Comparison of ENCODE assay signal across 8 cellular contexts in genomic region chr19:8334458-8335342, GRCh38. TPM values are rescaled to one million over a fixed set of nuclear protein-coding genes. Genes with fewer than 3 reads are reported as not detected.
DNase-seq lines count a peak whose midpoint lies in the region; ATAC-seq, FAIRE-seq and TF ChIP-seq lines count a peak whose summit lies in the region.
"Had no signal": no experiment of that assay in that cellular context is flagged by ENCODE, and none has a peak within 500 bp of the region (broad histone marks: within the 10 kb centered on the region; RNA-seq: fewer than 3 reads in every experiment).

No MANE protein-coding gene starts in this region.

- peak; percentile 97 for FAIRE-seq in HTR-8/SVneo (lab: Jason Lieb, UNC)

- peaks cover 87% of the 10 kb centered on the region for H3K27me3 Mint-ChIP-seq in nephron progenitor cell (ENCODE audit: low read depth, poor library complexity)

- TF ChIP-seq CTCF in nephron progenitor cell (IDR thresholded peaks at IDR 0.05) = no peak

- no peak overlapping the region for H3K27ac ChIP-seq in epithelial cell of prostate

- H3K9me3 Mint-ChIP-seq in nephron progenitor cell = no peaks in the 10 kb centered on the region
- H3K9me3 Mint-ChIP-seq: T-helper 1 cell treated with Interleukin-12 subunit alpha and Interleukin-12 subunit beta and Interleukin-4 antibody, amounts not matched to agents 30 μg/mL and 1 μg/mL, for 36 hours had no signal

- no peak overlapping the region for H3K27ac Mint-ChIP-seq in nephron progenitor cell
- H3K27ac Mint-ChIP-seq: T-helper 1 cell treated with Interleukin-12 subunit alpha and Interleukin-12 subunit beta and Interleukin-4 antibody, amounts not matched to agents 30 μg/mL and 1 μg/mL, for 36 hours had no signal

- in situ Hi-C loops in SK-MEL-5 (cut with HindIII; ENCODE audit: low pct_unique_long_range_greater_than_20kb, low sequenced_read_pairs) = no loop called here

- H3K4me3 Mint-ChIP-seq in nephron progenitor cell = no peak overlapping the region

- ATAC-seq in HG02938 (IDR thresholded peaks at IDR 0.05; ENCODE audit: unreplicated experiment) = no peak

- H3K4me1 Mint-ChIP-seq in nephron progenitor cell = peaks cover 17% of the 10 kb centered on the region

- peak; percentile 52 for DNase-seq in ELR (ENCODE audit: low read depth)
- DNase-seq in HTR-8/SVneo (ENCODE audit: insufficient read length, low spot score) = peak; percentile 87
- DNase-seq in SK-MEL-5 (ENCODE audit: low read depth, low spot score) = peak; percentile 65
- peak; percentile 82 for DNase-seq in epithelial cell of prostate (ENCODE audit: low read depth, low spot score)
- peak; percentile 79 for DNase-seq in nephron progenitor cell
- no peak for DNase-seq in globus pallidus (ENCODE audit: low spot score)

- H3K36me3 Mint-ChIP-seq in nephron progenitor cell (ENCODE audit: low read depth) = no peaks in the 10 kb centered on the region

RNA-seq across cellular contexts. Expression of gene KANK3, which starts 8.4 kb away (rescaled TPM):
- 0.11 and 0.24 TPM in 2 replicates for total RNA-seq in SK-MEL-5 (2014; rRNA removed; shearing (Covaris generic))
- polyA plus RNA-seq in SK-MEL-5 (2015; cell fraction: cytosol; rRNA removed) = 0.49 and 0.71 TPM in 2 replicates
- polyA plus RNA-seq in SK-MEL-5 (2015; cell fraction: nucleus; rRNA removed) = 4.7 and 8.2 TPM in 2 replicates

RNA-seq across cellular contexts. Expression of gene RPS28, which starts 13.4 kb away (rescaled TPM):
- 786 and 875 TPM in 2 replicates for total RNA-seq in SK-MEL-5 (2014; rRNA removed; shearing (Covaris generic))
- polyA plus RNA-seq in SK-MEL-5 (2015; cell fraction: cytosol; rRNA removed) = 387 and 688 TPM in 2 replicates
- polyA plus RNA-seq in SK-MEL-5 (2015; cell fraction: nucleus; rRNA removed) = 57.4 and 98.7 TPM in 2 replicates

RNA-seq across cellular contexts. Expression of gene NDUFA7, which starts 13.5 kb away (rescaled TPM):
- 46.4 and 57.1 TPM in 2 replicates for total RNA-seq in SK-MEL-5 (2014; rRNA removed; shearing (Covaris generic))
- 49.3 and 90.3 TPM in 2 replicates for polyA plus RNA-seq in SK-MEL-5 (2015; cell fraction: cytosol; rRNA removed)
- 37.7 and 43.6 TPM in 2 replicates for polyA plus RNA-seq in SK-MEL-5 (2015; cell fraction: nucleus; rRNA removed)

RNA-seq across cellular contexts. Expression of gene CD320, which starts 26.5 kb away (rescaled TPM):
- 99.4 and 112 TPM in 2 replicates for total RNA-seq in SK-MEL-5 (2014; rRNA removed; shearing (Covaris generic))
- 353 and 460 TPM in 2 replicates for polyA plus RNA-seq in SK-MEL-5 (2015; cell fraction: cytosol; rRNA removed)
- 50.3 and 58.0 TPM in 2 replicates for polyA plus RNA-seq in SK-MEL-5 (2015; cell fraction: nucleus; rRNA removed)

RNA-seq across cellular contexts. Expression of gene ANGPTL4, which starts 29.3 kb away (rescaled TPM):
- 0.45 TPM in 1 of 2 replicates, not detected in the other for total RNA-seq in SK-MEL-5 (2014; rRNA removed; shearing (Covaris generic))
- 1.2 TPM in 1 of 2 replicates, not detected in the other for polyA plus RNA-seq in SK-MEL-5 (2015; cell fraction: cytosol; rRNA removed)
- polyA plus RNA-seq in SK-MEL-5 (2015; cell fraction: nucleus; rRNA removed) = not detected in 2 replicates
